In genomic region chr2:7609556-7610323, GRCh38 we compare ENCODE assay signal across 1 cellular context.
TF ChIP-seq lines count a peak whose summit lies in the region.

No MANE protein-coding gene starts in this region.

TF ChIP-seq in SK-N-SH, 30 proteins besides CTCF, POLR2A, EP300 and RAD21 (continued from another document):
- TF ChIP-seq REST (IDR thresholded peaks at IDR 0.05; ENCODE audit: low read depth, low read length) (no peak), RCOR1 (IDR thresholded peaks at IDR 0.05; ENCODE audit: low read length) (no peak; the same call in 1 of the 2 replicates), USF2 (IDR thresholded peaks at IDR 0.05; ENCODE audit: borderline replicate concordance, low read depth, low read length) (no peak), SMC3 (IDR thresholded peaks at IDR 0.05; ENCODE audit: low read depth, low read length) (no peak), CHD2 (IDR thresholded peaks at IDR 0.05; ENCODE audit: low read length, partially characterized antibody) (no peak), ELF1 (IDR thresholded peaks at IDR 0.05) (no peak), JUND (IDR thresholded peaks at IDR 0.05) (no peak), MXI1 (IDR thresholded peaks at IDR 0.05; ENCODE audit: low read depth, low read length) (no peak), TAF1 (IDR thresholded peaks at IDR 0.05; ENCODE audit: borderline replicate concordance, low read depth, low read length) (no peak), POLR2AphosphoS5 (IDR thresholded peaks at IDR 0.05; ENCODE audit: low read depth, low read length) (no peak), RXRA (IDR thresholded peaks at IDR 0.05; ENCODE audit: borderline replicate concordance, low read depth) (no peak), IRF3 (IDR thresholded peaks at IDR 0.05; ENCODE audit: low read depth, low read length) (no peak), PBX3 (IDR thresholded peaks at IDR 0.05) (no peak), SIN3A (IDR thresholded peaks at IDR 0.05; ENCODE audit: borderline replicate concordance, low read depth, low read length) (no peak), FOXJ3 (CRISPR knock-in tag; IDR thresholded peaks at IDR 0.05) (no peak), NRF1 (IDR thresholded peaks at IDR 0.05; ENCODE audit: low read depth, low read length) (no peak), MAX (IDR thresholded peaks at IDR 0.05; ENCODE audit: low read depth) (no peak)
